Comparison of ENCODE assay signal across 10 cellular contexts in genomic region chr21:46183337-46183909, GRCh38. TPM values are rescaled to one million over a fixed set of nuclear protein-coding genes. Genes with fewer than 3 reads are reported as not detected.
DNase-seq lines count a peak whose midpoint lies in the region; TF ChIP-seq lines count a peak whose summit lies in the region.
"Not testable (repeated sequence)": the region's sequence is repeated elsewhere in the genome, so short reads cannot be mapped to it uniquely, and the experiment has no call there.
"Had no signal": no experiment of that assay in that cellular context is flagged by ENCODE, and none has a peak within 500 bp of the region (broad histone marks: within the 10 kb centered on the region; RNA-seq: fewer than 3 reads in every experiment).

No MANE protein-coding gene starts in this region.

- intact Hi-C loops in OCI-LY7 (cut with micrococcal nuclease; ENCODE audit: unreplicated experiment); activated CD4-positive, alpha-beta memory T cell treated with anti-CD3 and anti-CD28 coated beads for 36 hours (cut with micrococcal nuclease): not testable (repeated sequence)

- H3K4me2 ChIP-seq in H9 (ENCODE audit: insufficient read depth, insufficient read length, low read length) = peak overlapping the region; percentile 82
- peak overlapping the region; percentile 77; the same call in 1 of the 2 replicates for H3K4me2 ChIP-seq in OCI-LY7 (ENCODE audit: low read length)
- peak overlapping the region; percentile 98 for H3K4me2 ChIP-seq in mesenchymal stem cell (ENCODE audit: low read length, poor library complexity, severe bottlenecking)

- H2BK15ac ChIP-seq in H9 (ENCODE audit: low read depth, low read length); mesenchymal stem cell (ENCODE audit: low read depth, poor library complexity, severe bottlenecking): not testable (repeated sequence)

- no CpG with 5 or more reads among the region's 13 CpGs for whole genome bisulfite sequencing in H9 (ENCODE audit: extremely low coverage, insufficient read length, low lambda C conversion rate)
- WGBS in mesenchymal stem cell = 100% methylated on average over 1 of the region's 13 CpGs

- not testable (repeated sequence) for H3K23me2 ChIP-seq in H9 (ENCODE audit: insufficient read length, low read depth, low read length, poor library complexity, severe bottlenecking)

- DNase-seq in AG09309 (ENCODE audit: low read depth); H9; OCI-LY7 (ENCODE audit: low spot score); activated CD4-positive, alpha-beta memory T cell treated with anti-CD3 and anti-CD28 coated beads for 36 hours; mesenchymal stem cell; retinal pigment epithelial cell (ENCODE audit: low read depth): not testable (repeated sequence)
- peak; percentile 7 for DNase-seq in fibroblast of pulmonary artery (ENCODE audit: low read depth)

- H3K23ac ChIP-seq in H9 (ENCODE audit: insufficient read length, low read depth, low read length); mesenchymal stem cell (ENCODE audit: low read length in 2 of 2): not testable (repeated sequence)

- not testable (repeated sequence) for H2BK20ac ChIP-seq in H9 (ENCODE audit: low read depth, low read length, poor library complexity, severe bottlenecking)

- not testable (repeated sequence) for H2BK12ac ChIP-seq in H9 (ENCODE audit: insufficient read length, low read depth, low read length)
- H2BK12ac ChIP-seq in mesenchymal stem cell (ENCODE audit: low read length in 2 of 2) = peak overlapping the region in 1 of 2 experiments; percentile 89

- not testable (repeated sequence) for H2AFZ ChIP-seq in H9 (ENCODE audit: low read length); OCI-LY7 (ENCODE audit: low read length)
- H2AFZ ChIP-seq in mesenchymal stem cell (ENCODE audit: low read depth, low read length) = peak overlapping the region; percentile 30

- H3K27me3 Mint-ChIP-seq in H9 (ENCODE audit: low read depth); activated CD4-positive, alpha-beta memory T cell treated with anti-CD3 and anti-CD28 coated beads for 36 hours; brain: not testable (repeated sequence)

- not testable (repeated sequence) for H4K91ac ChIP-seq in H9 (ENCODE audit: insufficient read length, low read depth, low read length)
- peak overlapping the region; percentile 48 for H4K91ac ChIP-seq in mesenchymal stem cell (ENCODE audit: low read length)

- H2BK120ac ChIP-seq in H9 (ENCODE audit: low read depth, low read length, poor library complexity, severe bottlenecking); mesenchymal stem cell (ENCODE audit: low read depth, low read length): not testable (repeated sequence)

- H3K9ac ChIP-seq in H9 (ENCODE audit: extremely low read depth, insufficient read length, low read length) = not testable (repeated sequence)
- peak overlapping the region; percentile 89 for H3K9ac ChIP-seq in mesenchymal stem cell (ENCODE audit: low read length)

- not testable (repeated sequence) for H3K14ac ChIP-seq in H9 (ENCODE audit: insufficient read depth, low read length)
- peak overlapping the region in 1 of 2 experiments; percentile 89 for H3K14ac ChIP-seq in mesenchymal stem cell (ENCODE audit: low read length in 2 of 2)

- H3K4me1 ChIP-seq in H9 (ENCODE audit: insufficient read depth, low read length) = not testable (repeated sequence)
- H3K4me1 ChIP-seq in OCI-LY7 (ENCODE audit: insufficient read depth, low read length, poor library complexity, severe bottlenecking) (peaks cover 13% of the 10 kb centered on the region), mesenchymal stem cell (ENCODE audit: control insufficient read depth, insufficient read depth, low read depth, low read length) (peaks cover 11% of the 10 kb centered on the region)

- H3K4me1 Mint-ChIP-seq in H9 (peaks cover 27 to 29% of the 10 kb centered on the region in 2 experiments), brain (peaks cover 38% of the 10 kb centered on the region)
- peaks cover 10% of the 10 kb centered on the region for H3K4me1 Mint-ChIP-seq in activated CD4-positive, alpha-beta memory T cell treated with anti-CD3 and anti-CD28 coated beads for 36 hours (ENCODE audit: low read depth)

- H3K79me1 ChIP-seq in H9 (ENCODE audit: insufficient read depth, low read depth, low read length, poor library complexity, severe bottlenecking) = not testable (repeated sequence)
- H3K79me1 ChIP-seq in mesenchymal stem cell (replicated peaks; ENCODE audit: low read length, poor library complexity, severe bottlenecking) = peaks cover 20% of the 10 kb centered on the region

- not testable (repeated sequence) for H3K36me3 ChIP-seq in OCI-LY7 (ENCODE audit: insufficient read depth, low read length)
- peaks cover 11 to 30% of the 10 kb centered on the region in 2 experiments for H3K36me3 ChIP-seq in mesenchymal stem cell (ENCODE audit: control insufficient read depth in 1 of 2, insufficient read depth in 2 of 2, low read depth in 1 of 2, low read length in 2 of 2)

- not testable (repeated sequence) for H4K20me1 ChIP-seq in H9 (ENCODE audit: control insufficient read depth, insufficient read depth, insufficient read length); OCI-LY7 (ENCODE audit: insufficient read depth, low read length)

- not testable (repeated sequence) for H3K9me3 Mint-ChIP-seq in H9; activated CD4-positive, alpha-beta memory T cell treated with anti-CD3 and anti-CD28 coated beads for 36 hours; brain

- H3K27me3 ChIP-seq in H9 (ENCODE audit: insufficient read depth, low read length); mesenchymal stem cell (ENCODE audit: control insufficient read depth in 1 of 2, insufficient read depth in 1 of 2, low read length in 2 of 2): not testable (repeated sequence)

- H4K8ac ChIP-seq in H9 (replicated peaks; ENCODE audit: insufficient read length, low read depth, low read length) = not testable (repeated sequence)
- H4K8ac ChIP-seq in mesenchymal stem cell (ENCODE audit: low read length) = peak overlapping the region; percentile 56

- not testable (repeated sequence) for H3K18ac ChIP-seq in H9 (ENCODE audit: insufficient read length, low read depth, low read length)
- peak overlapping the region in 1 of 2 experiments; percentile 75 for H3K18ac ChIP-seq in mesenchymal stem cell (ENCODE audit: low read depth in 1 of 2, low read length in 2 of 2)

- not testable (repeated sequence) for H3K36me3 Mint-ChIP-seq in H9 (ENCODE audit: insufficient read depth in 1 of 3, low read depth in 3 of 3); activated CD4-positive, alpha-beta memory T cell treated with anti-CD3 and anti-CD28 coated beads for 36 hours
- peaks cover 20% of the 10 kb centered on the region for H3K36me3 Mint-ChIP-seq in brain

- H3K4me3 ChIP-seq in AG09309 (ENCODE audit: control insufficient read depth, low read depth, low read length) (peak overlapping the region; percentile 94), OCI-LY7 (ENCODE audit: low read depth, low read length, poor library complexity, severe bottlenecking) (peak overlapping the region; percentile 77), fibroblast of pulmonary artery (replicated peaks; ENCODE audit: low read depth, low read length) (peak overlapping the region; percentile 82), mesenchymal stem cell (ENCODE audit: insufficient read depth in 1 of 2, low read depth in 1 of 2, low read length in 2 of 2) (peak overlapping the region in 1 of 2 experiments; percentile 94), retinal pigment epithelial cell (ENCODE audit: low read length) (peak overlapping the region; percentile 88)

- not testable (repeated sequence) for H3K79me2 ChIP-seq in H9 (ENCODE audit: insufficient read depth, low read length); OCI-LY7 (ENCODE audit: insufficient read depth, low read depth, low read length)

- H3K9me3 ChIP-seq in H9 (ENCODE audit: control insufficient read depth, low read depth, low read length); OCI-LY7 (ENCODE audit: low read length); mesenchymal stem cell (ENCODE audit: control insufficient read depth, low read length): not testable (repeated sequence)

- not testable (repeated sequence) for H3T11ph ChIP-seq in H9 (ENCODE audit: low read length)

- H3K4ac ChIP-seq in H9 (ENCODE audit: low read depth, low read length) = not testable (repeated sequence)
- H3K4ac ChIP-seq in mesenchymal stem cell (ENCODE audit: low read depth in 1 of 2, low read length in 2 of 2) = peak overlapping the region in 1 of 2 experiments; percentile 73

- TF ChIP-seq CTCF in AG09309 (IDR thresholded peaks at IDR 0.05; ENCODE audit: control insufficient read depth, insufficient read depth, low read depth, low read length, missing control alignments); H9 (conservative IDR thresholded peaks at IDR 0.05); OCI-LY7 (conservative IDR thresholded peaks at IDR 0.05; ENCODE audit: low read length); brain (conservative IDR thresholded peaks at IDR 0.05); fibroblast of pulmonary artery (IDR thresholded peaks at IDR 0.05; ENCODE audit: low read length, missing control alignments); retinal pigment epithelial cell (conservative IDR thresholded peaks at IDR 0.05; ENCODE audit: low read depth, low read length): not testable (repeated sequence)

- H3K56ac ChIP-seq in H9 (ENCODE audit: insufficient read length, low read depth, low read length) = not testable (repeated sequence)

- not testable (repeated sequence) for H2BK5ac ChIP-seq in H9 (ENCODE audit: insufficient read length, low read length); mesenchymal stem cell (ENCODE audit: low read depth, low read length, poor library complexity, severe bottlenecking)

- POLR2A ChIA-PET in OCI-LY7 (lab: Charles Lee) = interaction anchor here (0.6 kb wide), 1 partner anchor 68 kb away, joined by 3 read pairs; no protein-coding TSS in a partner anchor
- POLR2A ChIA-PET in activated CD4-positive, alpha-beta memory T cell treated with anti-CD3 and anti-CD28 coated beads for 36 hours (lab: Charles Lee) = not testable (repeated sequence)

- BruUV-seq in OCI-LY7 (replicated peaks; lab: Mats Ljungman, UMichigan) = not testable (repeated sequence)

- H3K27ac ChIP-seq in H9 (ENCODE audit: insufficient read length, low read depth, low read length); OCI-LY7 (ENCODE audit: low read depth, low read length, poor library complexity, severe bottlenecking); mesenchymal stem cell (ENCODE audit: low read length, poor library complexity, severe bottlenecking): not testable (repeated sequence)

- not testable (repeated sequence) for H3K27ac Mint-ChIP-seq in H9; activated CD4-positive, alpha-beta memory T cell treated with anti-CD3 and anti-CD28 coated beads for 36 hours
- H3K27ac Mint-ChIP-seq in brain = peak overlapping the region in 3 of 5 experiments; percentile 48 to 66 (median 52)

- CTCF ChIA-PET in OCI-LY7 (lab: Charles Lee; ENCODE audit: unreplicated experiment); activated CD4-positive, alpha-beta memory T cell treated with anti-CD3 and anti-CD28 coated beads for 36 hours (lab: Charles Lee): not testable (repeated sequence)

- not testable (repeated sequence) for H3K9me2 ChIP-seq in OCI-LY7 (ENCODE audit: insufficient read depth, low read length)

- peak overlapping the region; percentile 90 to 94 for H3K4me3 Mint-ChIP-seq in H9
- peak overlapping the region; percentile 55 for H3K4me3 Mint-ChIP-seq in activated CD4-positive, alpha-beta memory T cell treated with anti-CD3 and anti-CD28 coated beads for 36 hours
- peak overlapping the region; percentile 79 to 92 (median 90) for H3K4me3 Mint-ChIP-seq in brain

- H4K5ac ChIP-seq in H9 (ENCODE audit: insufficient read length, low read depth, low read length) = not testable (repeated sequence)

- H2AK5ac ChIP-seq in H9 (ENCODE audit: insufficient read length, low read length); mesenchymal stem cell (ENCODE audit: low read length, severe bottlenecking): not testable (repeated sequence)

RNA-seq across cellular contexts. Expression of gene SPATC1L, which starts 0.8 kb away (rescaled TPM):
- total RNA-seq in H9 (2021) (32.8 and 36.0 TPM in 2 replicates), OCI-LY7 (2022) (8.3 and 10.4 TPM in 2 replicates)
- total RNA-seq in OCI-LY7 (2014; rRNA removed; shearing (Covaris generic)) = 2.0 and 4.7 TPM in 2 replicates
- total RNA-seq in activated CD4-positive, alpha-beta memory T cell treated with anti-CD3 and anti-CD28 coated beads for 36 hours = 1 to 10 TPM; 5.7 to 6.7 TPM
- 44.7 TPM for polyA plus RNA-seq in brain (ENCODE audit: insufficient read depth, low read depth, low replicate concordance)
- polyA plus RNA-seq in mesenchymal stem cell (2013, experiment 1 of 2) = 39.1 TPM
- 40.8 TPM for polyA plus RNA-seq in mesenchymal stem cell (2013, experiment 2 of 2)

RNA-seq across cellular contexts. Expression of gene FTCD, which starts 28.0 kb away (rescaled TPM):
- total RNA-seq in H9 (2021) (6.7 and 6.8 TPM in 2 replicates), OCI-LY7 (2022) (0.41 and 1.1 TPM in 2 replicates)
- total RNA-seq in OCI-LY7 (2014; rRNA removed; shearing (Covaris generic)) = 0.06 and 0.21 TPM in 2 replicates
- under 1 TPM in 1 of 2 experiments, not detected in 1; 0.22 TPM for total RNA-seq in activated CD4-positive, alpha-beta memory T cell treated with anti-CD3 and anti-CD28 coated beads for 36 hours
- polyA plus RNA-seq in brain (ENCODE audit: insufficient read depth, low read depth, low replicate concordance) = 4.5 TPM
- polyA plus RNA-seq in mesenchymal stem cell (2013, experiment 1 of 2) = 1.5 TPM
- 1.8 TPM for polyA plus RNA-seq in mesenchymal stem cell (2013, experiment 2 of 2)
- total RNA-seq: foreskin keratinocyte; natural killer cell treated with Interleukin-12 subunit alpha and Interleukin-12 subunit beta and Interleukin-15 and Interleukin-18, amount 100 ng/mL, for 72 hours had no signal
- polyA plus RNA-seq: foreskin keratinocyte had no signal

RNA-seq across cellular contexts. Expression of gene LSS, which starts 45.2 kb away (rescaled TPM):
- 68.7 and 69.2 TPM in 2 replicates for total RNA-seq in H9 (2021)
- 33.9 and 45.4 TPM in 2 replicates for total RNA-seq in OCI-LY7 (2014; rRNA removed; shearing (Covaris generic))
- total RNA-seq in OCI-LY7 (2022) = 97.5 and 137 TPM in 2 replicates
- 10 to 100 TPM; 22.7 to 22.8 TPM for total RNA-seq in activated CD4-positive, alpha-beta memory T cell treated with anti-CD3 and anti-CD28 coated beads for 36 hours
- polyA plus RNA-seq in brain (ENCODE audit: insufficient read depth, low read depth, low replicate concordance) = 47.6 TPM
- polyA plus RNA-seq in mesenchymal stem cell (2013, experiment 1 of 2) = 120 TPM
- 119 TPM for polyA plus RNA-seq in mesenchymal stem cell (2013, experiment 2 of 2)
